ENCODE assay signal across 25 cellular contexts in genomic region chr11:61652135-61652534, GRCh38.
"Had no signal": no experiment of that assay in that cellular context is flagged by ENCODE, and none has a peak within 500 bp of the region (broad histone marks: within the 10 kb centered on the region; RNA-seq: fewer than 3 reads in every experiment).

No MANE protein-coding gene starts in this region.

- ATAC-seq: activated T-helper 17 cell treated with anti-CD3 and anti-CD28 coated beads, Interleukin-2, amount 50 U/mL, for 72 hours; T-helper 17 cell had no signal

- H3K4me3 ChIP-seq: MG63 had no signal

- H3K9me3 Mint-ChIP-seq: activated CD4-positive, alpha-beta memory T cell treated with anti-CD3 and anti-CD28 coated beads for 36 hours; activated CD4-positive, alpha-beta T cell treated with anti-CD3 and anti-CD28 coated beads, Interleukin-2, amount 10 ng/mL, durations not matched to agents 7 days and 5 days; activated naive CD4-positive, alpha-beta T cell treated with anti-CD3 and anti-CD28 coated beads for 36 hours; activated T-helper 17 cell treated with anti-CD3 and anti-CD28 coated beads, Interleukin-2, amount 50 U/mL, for 72 hours; brain; central memory CD8-positive, alpha-beta T cell had no signal

- DNase-seq: activated CD4-positive, alpha-beta memory T cell treated with anti-CD3 and anti-CD28 coated beads for 36 hours; activated CD4-positive, alpha-beta T cell treated with anti-CD3 and anti-CD28 coated beads, Interleukin-2, amount 10 ng/mL, durations not matched to agents 7 days and 5 days; activated CD4-positive, CD25-positive, alpha-beta regulatory T cell; activated gamma-delta T cell; activated naive CD4-positive, alpha-beta T cell treated with anti-CD3 and anti-CD28 coated beads for 36 hours; activated T-cell treated with anti-CD3 and anti-CD28 coated beads for 4 hours; activated T-cell treated with anti-CD3 and anti-CD28 coated beads, Interleukin-2, amount 50 U/mL, for 48 hours; amygdala; MG63; MV-4-11; NCI-H1105; NCI-H1436; NCI-H1694 treated with DMSO at 0.1 percent for 48 hours; NCI-H2029 treated with DMSO at 0.1 percent for 48 hours; NCI-H510A treated with DMSO at 0.1 percent for 48 hours; SIG-M5; T-helper 17 cell; T-helper 9 cell had no signal

- H3K4me3 Mint-ChIP-seq: activated CD4-positive, alpha-beta memory T cell treated with anti-CD3 and anti-CD28 coated beads for 36 hours; activated CD4-positive, alpha-beta T cell treated with anti-CD3 and anti-CD28 coated beads, Interleukin-2, amount 10 ng/mL, durations not matched to agents 7 days and 5 days; activated naive CD4-positive, alpha-beta T cell treated with anti-CD3 and anti-CD28 coated beads for 36 hours; activated naive CD8-positive, alpha-beta T cell; activated T-helper 17 cell treated with anti-CD3 and anti-CD28 coated beads, Interleukin-2, amount 50 U/mL, for 72 hours; brain; central memory CD8-positive, alpha-beta T cell; T-helper 17 cell had no signal

- H3K27ac ChIP-seq: KMS-11 had no signal

- H3K9me3 ChIP-seq: MG63 had no signal

- H3K4me1 Mint-ChIP-seq: activated CD4-positive, alpha-beta T cell treated with anti-CD3 and anti-CD28 coated beads, Interleukin-2, amount 10 ng/mL, durations not matched to agents 7 days and 5 days; activated T-helper 17 cell treated with anti-CD3 and anti-CD28 coated beads, Interleukin-2, amount 50 U/mL, for 72 hours; central memory CD8-positive, alpha-beta T cell had no signal

- FAIRE-seq: astrocyte, TTC549 had no signal

- H3K27ac Mint-ChIP-seq: activated CD4-positive, alpha-beta memory T cell treated with anti-CD3 and anti-CD28 coated beads for 36 hours; activated CD4-positive, alpha-beta T cell treated with anti-CD3 and anti-CD28 coated beads, Interleukin-2, amount 10 ng/mL, durations not matched to agents 7 days and 5 days; activated naive CD4-positive, alpha-beta T cell treated with anti-CD3 and anti-CD28 coated beads for 36 hours; activated naive CD8-positive, alpha-beta T cell; activated T-helper 17 cell treated with anti-CD3 and anti-CD28 coated beads, Interleukin-2, amount 50 U/mL, for 72 hours had no signal

- H3K36me3 ChIP-seq: MG63 had no signal

- H3K36me3 Mint-ChIP-seq: activated CD4-positive, alpha-beta memory T cell treated with anti-CD3 and anti-CD28 coated beads for 36 hours; activated naive CD8-positive, alpha-beta T cell; brain had no signal
